8 cellular contexts compared by ENCODE assay signal in genomic region chr1:35369922-35370671, GRCh38.
DNase-seq lines count a peak whose midpoint lies in the region; ATAC-seq and TF ChIP-seq lines count a peak whose summit lies in the region.

No MANE protein-coding gene starts in this region.

- H3K9me3 ChIP-seq in gastroesophageal sphincter (no peaks in the 10 kb centered on the region), sigmoid colon (no peaks in the 10 kb centered on the region)

- intact Hi-C loops in sigmoid colon (cut with DNase I) = no loop called here

- TF ChIP-seq CTCF in gastroesophageal sphincter (IDR thresholded peaks at IDR 0.05) (no peak), sigmoid colon (IDR thresholded peaks at IDR 0.05) (no peak)

- no peak overlapping the region for H3K4me3 ChIP-seq in gastroesophageal sphincter
- no peak overlapping the region for H3K4me3 ChIP-seq in sigmoid colon

- TF ChIP-seq POLR2A in gastroesophageal sphincter (IDR thresholded peaks at IDR 0.05) = no peak
- no peak for TF ChIP-seq POLR2A in sigmoid colon (IDR thresholded peaks at IDR 0.05)

- no peaks in the 10 kb centered on the region for H3K36me3 ChIP-seq in gastroesophageal sphincter
- H3K36me3 ChIP-seq in sigmoid colon = no peaks in the 10 kb centered on the region

- peaks cover 0 to 10% (median 0%) of the 10 kb centered on the region in 3 donors for H3K4me1 ChIP-seq in gastroesophageal sphincter
- H3K4me1 ChIP-seq in sigmoid colon = peaks cover 0 to 13% (median 8%) of the 10 kb centered on the region in 4 donors

- DNase-seq in GM04503 (ENCODE audit: low read depth) (peak; percentile 21), SK-MEL-5 (ENCODE audit: low read depth, low spot score) (peak; percentile 94), sigmoid colon (peak; percentile 82), GOT3 (lab: John Stamatoyannopoulos, UW) (no peak), NCI-H748 (lab: John Stamatoyannopoulos, UW; ENCODE audit: unreplicated experiment) (no peak)
- DNase-seq in activated CD4-positive, alpha-beta T cell treated with anti-CD3 and anti-CD28 coated beads for 48 hours = no peak

- in situ Hi-C loops in SK-MEL-5 (cut with HindIII; ENCODE audit: low pct_unique_long_range_greater_than_20kb, low sequenced_read_pairs) = no loop called here

- H3K27ac ChIP-seq in gastroesophageal sphincter (peak overlapping the region in 3 of 4 donors; percentile 63 to 65 (median 63)), sigmoid colon (peak overlapping the region; percentile 28 to 72 (median 61))

- ATAC-seq in gastroesophageal sphincter (peak; percentile 71), GM21529 (IDR thresholded peaks at IDR 0.05; ENCODE audit: unreplicated experiment) (no peak)

- no peak for TF ChIP-seq EP300 in gastroesophageal sphincter (IDR thresholded peaks at IDR 0.05)
- TF ChIP-seq EP300 in sigmoid colon (IDR thresholded peaks at IDR 0.05) = no peak

- H3K27me3 ChIP-seq in gastroesophageal sphincter (no peaks in the 10 kb centered on the region), sigmoid colon (no peaks in the 10 kb centered on the region)

- WGBS in gastroesophageal sphincter (ENCODE audit: low coverage in 1 of 2), 2 donors = 24 to 47% methylated on average over 2 to 3 of the region's 4 CpGs
- WGBS in sigmoid colon, 2 donors = 57 to 70% methylated on average over 4 of the region's 4 CpGs

Comparison
In these comparisons a context has a peak if more than half of its experiments do, and no peak if none do; other contexts are left out.
1. DNase-seq: peak in GM04503 (single experiment), SK-MEL-5 (single experiment) and sigmoid colon (single experiment); none in GOT3 (single experiment), NCI-H748 (single experiment) and activated CD4-positive, alpha-beta T cell treated with anti-CD3 and anti-CD28 coated beads for 48 hours (single experiment).